ENCODE assay signal across 21 cellular contexts in the genomic region with DNA sequence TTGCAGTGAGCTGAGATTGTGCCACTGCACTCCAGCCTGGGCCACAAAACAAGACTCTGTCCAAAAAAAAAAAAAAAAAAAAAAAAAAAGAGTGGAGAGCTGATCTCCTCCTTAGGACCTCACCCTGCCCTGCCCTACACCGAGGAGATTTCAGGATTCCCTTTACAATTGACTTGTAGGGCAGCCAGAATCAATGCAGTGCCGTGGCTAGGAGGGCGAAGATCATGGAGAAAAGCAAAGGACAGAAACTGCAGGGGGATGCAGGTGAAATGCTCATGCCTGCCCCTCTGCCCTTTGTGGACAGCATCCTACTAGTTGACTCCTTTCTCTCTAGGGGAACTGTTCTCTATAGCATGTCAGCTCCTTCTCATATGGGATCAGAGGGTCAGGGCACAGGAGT. TPM values are rescaled to one million over a fixed set of nuclear protein-coding genes. Genes with fewer than 3 reads are reported as not detected.
"Had no signal": no experiment of that assay in that cellular context is flagged by ENCODE, and none has a peak within 500 bp of the region (broad histone marks: within the 10 kb centered on the region; RNA-seq: fewer than 3 reads in every experiment).

No MANE protein-coding gene starts in this region.

- ATAC-seq: esophagus mucosa, gastrocnemius medialis, heart right ventricle, left colon, left lobe of liver had no signal

- H3K27ac Mint-ChIP-seq: memory B cell had no signal

- H3K9me3 Mint-ChIP-seq: memory B cell had no signal

- H3K36me3 Mint-ChIP-seq: memory B cell had no signal

- H3K4me3 Mint-ChIP-seq: memory B cell had no signal

- DNase-seq: dermis blood vessel endothelial cell; dorsolateral prefrontal cortex; effector CD4-positive, alpha-beta T cell; effector memory CD4-positive, alpha-beta T cell; erythroblast; esophagus squamous epithelium; foreskin fibroblast; foreskin melanocyte; gastrocnemius medialis; glutamatergic neuron; heart right ventricle; hippocampal formation; left colon; left ventricle myocardium inferior; mammary epithelial cell; mesendoderm; midbrain had no signal

RNA-seq across cellular contexts. Expression of a gene that starts 9.6 kb away (rescaled TPM):
- total RNA-seq: gastrocnemius medialis, glomerular endothelial cell, left lobe of liver, left ventricle myocardium inferior had no signal
